ENCODE assay signal across 1 cellular context in the genomic region with DNA sequence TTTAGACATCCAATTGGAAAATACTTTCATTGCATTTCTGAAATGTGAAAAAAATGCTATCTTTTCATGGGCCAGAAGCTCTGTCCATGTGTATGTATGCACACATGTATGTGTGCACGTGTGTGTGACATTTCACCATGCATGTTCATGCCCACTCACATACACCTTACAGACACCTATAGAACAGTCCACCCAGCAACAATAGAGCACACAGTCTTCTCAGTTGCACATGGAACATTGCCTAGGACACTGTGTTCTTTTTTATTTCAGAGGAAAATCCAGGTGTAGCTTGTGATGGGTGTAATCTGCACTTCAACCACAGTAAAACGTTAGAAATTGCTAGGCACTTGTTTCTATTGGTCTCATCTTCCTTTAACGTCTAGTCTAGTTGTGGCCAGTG.
A peak's percentile ranks its signal among the peaks of the same experiment; 100 is the strongest.
TF ChIP-seq lines count a peak whose summit lies in the region.

No MANE protein-coding gene starts in this region.

TF ChIP-seq in K562, 482 proteins besides CTCF, POLR2A, EP300 and RAD21 (continued from another document):
- TF ChIP-seq NFIX (CRISPR knock-in tag; IDR thresholded peaks at IDR 0.05; ENCODE audit: low read depth): no peak
- peak; percentile 30; the same call in 1 of the 2 replicates for TF ChIP-seq SUPT5H (IDR thresholded peaks at IDR 0.05)
- TF ChIP-seq PYGO2 (tag; IDR thresholded peaks at IDR 0.05): no peak
- TF ChIP-seq TAF1 (IDR thresholded peaks at IDR 0.05; ENCODE audit: control insufficient read depth, extremely low read depth, insufficient read depth, low read length, severe bottlenecking): no peak
- TF ChIP-seq, protein P1, sequence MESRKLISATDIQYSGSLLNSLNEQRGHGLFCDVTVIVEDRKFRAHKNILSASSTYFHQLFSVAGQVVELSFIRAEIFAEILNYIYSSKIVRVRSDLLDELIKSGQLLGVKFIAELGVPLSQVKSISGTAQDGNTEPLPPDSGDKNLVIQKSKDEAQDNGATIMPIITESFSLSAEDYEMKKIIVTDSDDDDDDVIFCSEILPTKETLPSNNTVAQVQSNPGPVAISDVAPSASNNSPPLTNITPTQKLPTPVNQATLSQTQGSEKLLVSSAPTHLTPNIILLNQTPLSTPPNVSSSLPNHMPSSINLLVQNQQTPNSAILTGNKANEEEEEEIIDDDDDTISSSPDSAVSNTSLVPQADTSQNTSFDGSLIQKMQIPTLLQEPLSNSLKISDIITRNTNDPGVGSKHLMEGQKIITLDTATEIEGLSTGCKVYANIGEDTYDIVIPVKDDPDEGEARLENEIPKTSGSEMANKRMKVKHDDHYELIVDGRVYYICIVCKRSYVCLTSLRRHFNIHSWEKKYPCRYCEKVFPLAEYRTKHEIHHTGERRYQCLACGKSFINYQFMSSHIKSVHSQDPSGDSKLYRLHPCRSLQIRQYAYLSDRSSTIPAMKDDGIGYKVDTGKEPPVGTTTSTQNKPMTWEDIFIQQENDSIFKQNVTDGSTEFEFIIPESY (CRISPR knock-in tag; IDR thresholded peaks at IDR 0.05): no peak
- TF ChIP-seq, protein P2, sequence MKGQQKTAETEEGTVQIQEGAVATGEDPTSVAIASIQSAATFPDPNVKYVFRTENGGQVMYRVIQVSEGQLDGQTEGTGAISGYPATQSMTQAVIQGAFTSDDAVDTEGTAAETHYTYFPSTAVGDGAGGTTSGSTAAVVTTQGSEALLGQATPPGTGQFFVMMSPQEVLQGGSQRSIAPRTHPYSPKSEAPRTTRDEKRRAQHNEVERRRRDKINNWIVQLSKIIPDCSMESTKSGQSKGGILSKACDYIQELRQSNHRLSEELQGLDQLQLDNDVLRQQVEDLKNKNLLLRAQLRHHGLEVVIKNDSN (CRISPR knock-in tag; IDR thresholded peaks at IDR 0.05): no peak
- TF ChIP-seq PML (IDR thresholded peaks at IDR 0.05; ENCODE audit: low read length): peak; percentile 21; the same call in 1 of the 2 replicates
- TF ChIP-seq CBX5 (IDR thresholded peaks at IDR 0.05; ENCODE audit: borderline replicate concordance, low read depth): no peak
- peak; percentile 87 for TF ChIP-seq POLR2AphosphoS2 (IDR thresholded peaks at IDR 0.05; ENCODE audit: low read length)
- no peak for TF ChIP-seq XRCC4 (IDR thresholded peaks at IDR 0.05; ENCODE audit: extremely low read depth, insufficient read depth, insufficient read length)
- TF ChIP-seq, protein P3, sequence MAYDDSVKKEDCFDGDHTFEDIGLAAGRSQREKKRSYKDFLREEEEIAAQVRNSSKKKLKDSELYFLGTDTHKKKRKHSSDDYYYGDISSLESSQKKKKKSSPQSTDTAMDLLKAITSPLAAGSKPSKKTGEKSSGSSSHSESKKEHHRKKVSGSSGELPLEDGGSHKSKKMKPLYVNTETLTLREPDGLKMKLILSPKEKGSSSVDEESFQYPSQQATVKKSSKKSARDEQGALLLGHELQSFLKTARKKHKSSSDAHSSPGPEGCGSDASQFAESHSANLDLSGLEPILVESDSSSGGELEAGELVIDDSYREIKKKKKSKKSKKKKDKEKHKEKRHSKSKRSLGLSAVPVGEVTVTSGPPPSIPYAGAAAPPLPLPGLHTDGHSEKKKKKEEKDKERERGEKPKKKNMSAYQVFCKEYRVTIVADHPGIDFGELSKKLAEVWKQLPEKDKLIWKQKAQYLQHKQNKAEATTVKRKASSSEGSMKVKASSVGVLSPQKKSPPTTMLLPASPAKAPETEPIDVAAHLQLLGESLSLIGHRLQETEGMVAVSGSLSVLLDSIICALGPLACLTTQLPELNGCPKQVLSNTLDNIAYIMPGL (CRISPR knock-in tag; IDR thresholded peaks at IDR 0.05): no peak
- TF ChIP-seq SP2 (IDR thresholded peaks at IDR 0.05; ENCODE audit: extremely low read depth, low read depth, low read length, poor library complexity, severe bottlenecking): no peak
- no peak for TF ChIP-seq NFRKB (IDR thresholded peaks at IDR 0.05; ENCODE audit: low read depth)
- TF ChIP-seq CHD2 (IDR thresholded peaks at IDR 0.05; ENCODE audit: low read depth, low read length): peak; percentile 61
- TF ChIP-seq POLR2AphosphoS5 (IDR thresholded peaks at IDR 0.05; ENCODE audit: control insufficient read depth, insufficient read depth, low read depth, low read length): peak; percentile 64; the same call in 1 of the 2 replicates
- TF ChIP-seq SMARCE1 (IDR thresholded peaks at IDR 0.05): no peak
- peak; percentile 51 for TF ChIP-seq POLR2B (IDR thresholded peaks at IDR 0.05; ENCODE audit: low read depth, partially characterized antibody)
- TF ChIP-seq PCBP2 (IDR thresholded peaks at IDR 0.05; ENCODE audit: low read depth, low read length, poor library complexity, severe bottlenecking): no peak
- TF ChIP-seq, protein P4, sequence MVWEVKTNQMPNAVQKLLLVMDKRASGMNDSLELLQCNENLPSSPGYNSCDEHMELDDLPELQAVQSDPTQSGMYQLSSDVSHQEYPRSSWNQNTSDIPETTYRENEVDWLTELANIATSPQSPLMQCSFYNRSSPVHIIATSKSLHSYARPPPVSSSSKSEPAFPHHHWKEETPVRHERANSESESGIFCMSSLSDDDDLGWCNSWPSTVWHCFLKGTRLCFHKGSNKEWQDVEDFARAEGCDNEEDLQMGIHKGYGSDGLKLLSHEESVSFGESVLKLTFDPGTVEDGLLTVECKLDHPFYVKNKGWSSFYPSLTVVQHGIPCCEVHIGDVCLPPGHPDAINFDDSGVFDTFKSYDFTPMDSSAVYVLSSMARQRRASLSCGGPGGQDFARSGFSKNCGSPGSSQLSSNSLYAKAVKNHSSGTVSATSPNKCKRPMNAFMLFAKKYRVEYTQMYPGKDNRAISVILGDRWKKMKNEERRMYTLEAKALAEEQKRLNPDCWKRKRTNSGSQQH (CRISPR knock-in tag; IDR thresholded peaks at IDR 0.05): no peak
- no peak for TF ChIP-seq SREBF2 (CRISPR knock-in tag; IDR thresholded peaks at IDR 0.05)
- no peak for TF ChIP-seq KDM5B (IDR thresholded peaks at IDR 0.05; ENCODE audit: insufficient replicate concordance, low read depth, low read length)
- TF ChIP-seq TBL1XR1 (IDR thresholded peaks at IDR 0.05; ENCODE audit: low read length in 2 of 2): no peak
- TF ChIP-seq, protein P5, sequence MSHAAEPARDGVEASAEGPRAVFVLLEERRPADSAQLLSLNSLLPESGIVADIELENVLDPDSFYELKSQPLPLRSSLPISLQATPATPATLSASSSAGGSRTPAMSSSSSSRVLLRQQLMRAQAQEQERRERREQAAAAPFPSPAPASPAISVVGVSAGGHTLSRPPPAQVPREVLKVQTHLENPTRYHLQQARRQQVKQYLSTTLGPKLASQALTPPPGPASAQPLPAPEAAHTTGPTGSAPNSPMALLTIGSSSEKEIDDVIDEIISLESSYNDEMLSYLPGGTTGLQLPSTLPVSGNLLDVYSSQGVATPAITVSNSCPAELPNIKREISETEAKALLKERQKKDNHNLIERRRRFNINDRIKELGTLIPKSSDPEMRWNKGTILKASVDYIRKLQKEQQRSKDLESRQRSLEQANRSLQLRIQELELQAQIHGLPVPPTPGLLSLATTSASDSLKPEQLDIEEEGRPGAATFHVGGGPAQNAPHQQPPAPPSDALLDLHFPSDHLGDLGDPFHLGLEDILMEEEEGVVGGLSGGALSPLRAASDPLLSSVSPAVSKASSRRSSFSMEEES (CRISPR knock-in tag; IDR thresholded peaks at IDR 0.05): no peak
- TF ChIP-seq ZBED1 (IDR thresholded peaks at IDR 0.05): 0 out of 2 replicates have a peak, but pooled peaks have one; percentile 43
- TF ChIP-seq EWSR1 (IDR thresholded peaks at IDR 0.05; ENCODE audit: borderline replicate concordance, low read depth, partially characterized antibody): no peak
- TF ChIP-seq ZNF668 (CRISPR knock-in tag; IDR thresholded peaks at IDR 0.05): no peak
